In genomic region chr3:56556908-56557814, GRCh38 we compare ENCODE assay signal across 1 cellular context.
TF ChIP-seq lines count a peak whose summit lies in the region.

TSS of gene CCDC66 (plus strand) at chr3:56557175. CDS start at chr3:56557243, 68 bp downstream.

TF ChIP-seq in K562, 482 proteins besides CTCF, POLR2A, EP300 and RAD21 (continued from another document and continues in another):
- TF ChIP-seq CTBP1 (IDR thresholded peaks at IDR 0.05; ENCODE audit: borderline replicate concordance) = 0 out of 2 replicates have a peak, but pooled peaks have one; percentile 14
- no peak for TF ChIP-seq HDAC8 (tag; IDR thresholded peaks at IDR 0.05)
- TF ChIP-seq MAZ (CRISPR knock-in tag; conservative IDR thresholded peaks at IDR 0.05 in 1 of 2, IDR thresholded peaks at IDR 0.05 in 1 of 2) = 0 out of 4 replicates have a peak, but pooled peaks of 1 of the 2 experiments have one; percentile 28
- TF ChIP-seq, protein P1, sequence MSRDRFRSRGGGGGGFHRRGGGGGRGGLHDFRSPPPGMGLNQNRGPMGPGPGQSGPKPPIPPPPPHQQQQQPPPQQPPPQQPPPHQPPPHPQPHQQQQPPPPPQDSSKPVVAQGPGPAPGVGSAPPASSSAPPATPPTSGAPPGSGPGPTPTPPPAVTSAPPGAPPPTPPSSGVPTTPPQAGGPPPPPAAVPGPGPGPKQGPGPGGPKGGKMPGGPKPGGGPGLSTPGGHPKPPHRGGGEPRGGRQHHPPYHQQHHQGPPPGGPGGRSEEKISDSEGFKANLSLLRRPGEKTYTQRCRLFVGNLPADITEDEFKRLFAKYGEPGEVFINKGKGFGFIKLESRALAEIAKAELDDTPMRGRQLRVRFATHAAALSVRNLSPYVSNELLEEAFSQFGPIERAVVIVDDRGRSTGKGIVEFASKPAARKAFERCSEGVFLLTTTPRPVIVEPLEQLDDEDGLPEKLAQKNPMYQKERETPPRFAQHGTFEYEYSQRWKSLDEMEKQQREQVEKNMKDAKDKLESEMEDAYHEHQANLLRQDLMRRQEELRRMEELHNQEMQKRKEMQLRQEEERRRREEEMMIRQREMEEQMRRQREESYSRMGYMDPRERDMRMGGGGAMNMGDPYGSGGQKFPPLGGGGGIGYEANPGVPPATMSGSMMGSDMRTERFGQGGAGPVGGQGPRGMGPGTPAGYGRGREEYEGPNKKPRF (IDR thresholded peaks at IDR 0.05; ENCODE audit: low read depth, low read length) = no peak
- TF ChIP-seq RBBP5 (IDR thresholded peaks at IDR 0.05; ENCODE audit: borderline replicate concordance, insufficient read depth, low read length, poor library complexity, severe bottlenecking) = peak; percentile 87
- TF ChIP-seq C11orf30 (IDR thresholded peaks at IDR 0.05; ENCODE audit: low read depth) = peak; percentile 29; the same call in 1 of the 2 replicates
- no peak for TF ChIP-seq PRMT5 (CRISPR knock-in tag; IDR thresholded peaks at IDR 0.05)
- no peak for TF ChIP-seq SNRNP70 (optimal IDR thresholded peaks at IDR 0.05; ENCODE audit: low read depth, low read length)
- TF ChIP-seq ATF7 (IDR thresholded peaks at IDR 0.05) = peak; percentile 46; the same call in 1 of the 2 replicates
- TF ChIP-seq IFI16 (CRISPR knock-in tag; IDR thresholded peaks at IDR 0.05) = no peak
- TF ChIP-seq SUPT5H (IDR thresholded peaks at IDR 0.05) = peak; percentile 91
- peak; percentile 55; the same call in 1 of the 2 replicates for TF ChIP-seq ZNF511 (CRISPR knock-in tag; IDR thresholded peaks at IDR 0.05)
- TF ChIP-seq COPS2 (conservative IDR thresholded peaks at IDR 0.05) = no peak
- peak; percentile 39; the same call in 1 of the 2 replicates for TF ChIP-seq FOXK1 (CRISPR knock-in tag; IDR thresholded peaks at IDR 0.05; ENCODE audit: borderline replicate concordance)
- no peak for TF ChIP-seq STAG1 (CRISPR knock-in tag; IDR thresholded peaks at IDR 0.05; ENCODE audit: borderline replicate concordance)
- peak; percentile 96 for TF ChIP-seq MBD2 (IDR thresholded peaks at IDR 0.05; ENCODE audit: borderline replicate concordance, low read depth)
- no peak for TF ChIP-seq BRD9 (IDR thresholded peaks at IDR 0.05; ENCODE audit: low read depth, partially characterized antibody)
- TF ChIP-seq ATF1 (CRISPR knock-in tag; IDR thresholded peaks at IDR 0.05) = no peak
- peak; percentile 65 for TF ChIP-seq ATF1 (tag; IDR thresholded peaks at IDR 0.05)
- TF ChIP-seq SIN3B (IDR thresholded peaks at IDR 0.05; ENCODE audit: low read depth) = 0 out of 2 replicates have a peak, but pooled peaks have one; percentile 24
- no peak for TF ChIP-seq HES1 (IDR thresholded peaks at IDR 0.05; ENCODE audit: low read depth)
- TF ChIP-seq, protein P2, sequence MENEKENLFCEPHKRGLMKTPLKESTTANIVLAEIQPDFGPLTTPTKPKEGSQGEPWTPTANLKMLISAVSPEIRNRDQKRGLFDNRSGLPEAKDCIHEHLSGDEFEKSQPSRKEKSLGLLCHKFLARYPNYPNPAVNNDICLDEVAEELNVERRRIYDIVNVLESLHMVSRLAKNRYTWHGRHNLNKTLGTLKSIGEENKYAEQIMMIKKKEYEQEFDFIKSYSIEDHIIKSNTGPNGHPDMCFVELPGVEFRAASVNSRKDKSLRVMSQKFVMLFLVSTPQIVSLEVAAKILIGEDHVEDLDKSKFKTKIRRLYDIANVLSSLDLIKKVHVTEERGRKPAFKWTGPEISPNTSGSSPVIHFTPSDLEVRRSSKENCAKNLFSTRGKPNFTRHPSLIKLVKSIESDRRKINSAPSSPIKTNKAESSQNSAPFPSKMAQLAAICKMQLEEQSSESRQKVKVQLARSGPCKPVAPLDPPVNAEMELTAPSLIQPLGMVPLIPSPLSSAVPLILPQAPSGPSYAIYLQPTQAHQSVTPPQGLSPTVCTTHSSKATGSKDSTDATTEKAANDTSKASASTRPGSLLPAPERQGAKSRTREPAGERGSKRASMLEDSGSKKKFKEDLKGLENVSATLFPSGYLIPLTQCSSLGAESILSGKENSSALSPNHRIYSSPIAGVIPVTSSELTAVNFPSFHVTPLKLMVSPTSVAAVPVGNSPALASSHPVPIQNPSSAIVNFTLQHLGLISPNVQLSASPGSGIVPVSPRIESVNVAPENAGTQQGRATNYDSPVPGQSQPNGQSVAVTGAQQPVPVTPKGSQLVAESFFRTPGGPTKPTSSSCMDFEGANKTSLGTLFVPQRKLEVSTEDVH (IDR thresholded peaks at IDR 0.05; ENCODE audit: low read depth, partially characterized antibody) = no peak
- TF ChIP-seq PHF8 (IDR thresholded peaks at IDR 0.05; ENCODE audit: borderline replicate concordance, low read length) = peak; percentile 83; the same call in 1 of the 2 replicates
- no peak for TF ChIP-seq TRIM28 (IDR thresholded peaks at IDR 0.05)
- TF ChIP-seq, protein P3, sequence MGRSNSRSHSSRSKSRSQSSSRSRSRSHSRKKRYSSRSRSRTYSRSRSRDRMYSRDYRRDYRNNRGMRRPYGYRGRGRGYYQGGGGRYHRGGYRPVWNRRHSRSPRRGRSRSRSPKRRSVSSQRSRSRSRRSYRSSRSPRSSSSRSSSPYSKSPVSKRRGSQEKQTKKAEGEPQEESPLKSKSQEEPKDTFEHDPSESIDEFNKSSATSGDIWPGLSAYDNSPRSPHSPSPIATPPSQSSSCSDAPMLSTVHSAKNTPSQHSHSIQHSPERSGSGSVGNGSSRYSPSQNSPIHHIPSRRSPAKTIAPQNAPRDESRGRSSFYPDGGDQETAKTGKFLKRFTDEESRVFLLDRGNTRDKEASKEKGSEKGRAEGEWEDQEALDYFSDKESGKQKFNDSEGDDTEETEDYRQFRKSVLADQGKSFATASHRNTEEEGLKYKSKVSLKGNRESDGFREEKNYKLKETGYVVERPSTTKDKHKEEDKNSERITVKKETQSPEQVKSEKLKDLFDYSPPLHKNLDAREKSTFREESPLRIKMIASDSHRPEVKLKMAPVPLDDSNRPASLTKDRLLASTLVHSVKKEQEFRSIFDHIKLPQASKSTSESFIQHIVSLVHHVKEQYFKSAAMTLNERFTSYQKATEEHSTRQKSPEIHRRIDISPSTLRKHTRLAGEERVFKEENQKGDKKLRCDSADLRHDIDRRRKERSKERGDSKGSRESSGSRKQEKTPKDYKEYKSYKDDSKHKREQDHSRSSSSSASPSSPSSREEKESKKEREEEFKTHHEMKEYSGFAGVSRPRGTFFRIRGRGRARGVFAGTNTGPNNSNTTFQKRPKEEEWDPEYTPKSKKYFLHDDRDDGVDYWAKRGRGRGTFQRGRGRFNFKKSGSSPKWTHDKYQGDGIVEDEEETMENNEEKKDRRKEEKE (IDR thresholded peaks at IDR 0.05; ENCODE audit: borderline replicate concordance in 1 of 2, control insufficient read depth in 1 of 2, low read depth in 2 of 2, low read length in 1 of 2) = no peak
- TF ChIP-seq HMBOX1 (IDR thresholded peaks at IDR 0.05) = no peak
- TF ChIP-seq ZNF507 (tag; conservative IDR thresholded peaks at IDR 0.05) = no peak
- no peak for TF ChIP-seq U2AF2 (optimal IDR thresholded peaks at IDR 0.05; ENCODE audit: low read depth, low read length)
- no peak for TF ChIP-seq ZNF23 (CRISPR knock-in tag; IDR thresholded peaks at IDR 0.05)
- peak; percentile 42; the same call in 1 of the 2 replicates for TF ChIP-seq AFF4 (CRISPR knock-in tag; IDR thresholded peaks at IDR 0.05)
- TF ChIP-seq HNRNPH1 (optimal IDR thresholded peaks at IDR 0.05; ENCODE audit: low read depth, low read length) = no peak
- TF ChIP-seq PTRF (tag; IDR thresholded peaks at IDR 0.05) = no peak
- no peak for TF ChIP-seq TRIM25 (IDR thresholded peaks at IDR 0.05; ENCODE audit: borderline replicate concordance)
- peak; percentile 62; the same call in 1 of the 2 replicates for TF ChIP-seq CEBPG (CRISPR knock-in tag; IDR thresholded peaks at IDR 0.05)
- TF ChIP-seq CEBPG (tag; conservative IDR thresholded peaks at IDR 0.05 in 1 of 2, IDR thresholded peaks at IDR 0.05 in 1 of 2) = no peak
- TF ChIP-seq POLR2G (IDR thresholded peaks at IDR 0.05; ENCODE audit: low read depth, low read length) = peak; percentile 96
- no peak for TF ChIP-seq ZNF57 (CRISPR knock-in tag; IDR thresholded peaks at IDR 0.05)
- TF ChIP-seq, protein P4, sequence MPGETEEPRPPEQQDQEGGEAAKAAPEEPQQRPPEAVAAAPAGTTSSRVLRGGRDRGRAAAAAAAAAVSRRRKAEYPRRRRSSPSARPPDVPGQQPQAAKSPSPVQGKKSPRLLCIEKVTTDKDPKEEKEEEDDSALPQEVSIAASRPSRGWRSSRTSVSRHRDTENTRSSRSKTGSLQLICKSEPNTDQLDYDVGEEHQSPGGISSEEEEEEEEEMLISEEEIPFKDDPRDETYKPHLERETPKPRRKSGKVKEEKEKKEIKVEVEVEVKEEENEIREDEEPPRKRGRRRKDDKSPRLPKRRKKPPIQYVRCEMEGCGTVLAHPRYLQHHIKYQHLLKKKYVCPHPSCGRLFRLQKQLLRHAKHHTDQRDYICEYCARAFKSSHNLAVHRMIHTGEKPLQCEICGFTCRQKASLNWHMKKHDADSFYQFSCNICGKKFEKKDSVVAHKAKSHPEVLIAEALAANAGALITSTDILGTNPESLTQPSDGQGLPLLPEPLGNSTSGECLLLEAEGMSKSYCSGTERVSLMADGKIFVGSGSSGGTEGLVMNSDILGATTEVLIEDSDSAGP (CRISPR knock-in tag; IDR thresholded peaks at IDR 0.05) = no peak
- TF ChIP-seq ZNF79 (CRISPR knock-in tag; IDR thresholded peaks at IDR 0.05; ENCODE audit: low read depth) = no peak
- peak; percentile 63; the same call in 1 of the 2 replicates for TF ChIP-seq OTX1 (CRISPR knock-in tag; IDR thresholded peaks at IDR 0.05)
- no peak for TF ChIP-seq BRF2 (IDR thresholded peaks at IDR 0.05; ENCODE audit: borderline replicate concordance, insufficient read depth, insufficient read length)
- no peak for TF ChIP-seq ZNF239 (CRISPR knock-in tag; IDR thresholded peaks at IDR 0.05)
- no peak for TF ChIP-seq ZNF589 (CRISPR knock-in tag; IDR thresholded peaks at IDR 0.05; ENCODE audit: low read depth)
- TF ChIP-seq MEF2D (tag; conservative IDR thresholded peaks at IDR 0.05; ENCODE audit: low read depth) = 0 out of 2 replicates have a peak, but pooled peaks have one; percentile 27
- peak; percentile 31; the same call in 1 of the 2 replicates for TF ChIP-seq ESRRA (IDR thresholded peaks at IDR 0.05; ENCODE audit: borderline replicate concordance, low read depth)
- no peak for TF ChIP-seq ZNF134 (CRISPR knock-in tag; conservative IDR thresholded peaks at IDR 0.05)
- no peak for TF ChIP-seq MTF1 (CRISPR knock-in tag; IDR thresholded peaks at IDR 0.05; ENCODE audit: borderline replicate concordance)
